In the genomic region with DNA sequence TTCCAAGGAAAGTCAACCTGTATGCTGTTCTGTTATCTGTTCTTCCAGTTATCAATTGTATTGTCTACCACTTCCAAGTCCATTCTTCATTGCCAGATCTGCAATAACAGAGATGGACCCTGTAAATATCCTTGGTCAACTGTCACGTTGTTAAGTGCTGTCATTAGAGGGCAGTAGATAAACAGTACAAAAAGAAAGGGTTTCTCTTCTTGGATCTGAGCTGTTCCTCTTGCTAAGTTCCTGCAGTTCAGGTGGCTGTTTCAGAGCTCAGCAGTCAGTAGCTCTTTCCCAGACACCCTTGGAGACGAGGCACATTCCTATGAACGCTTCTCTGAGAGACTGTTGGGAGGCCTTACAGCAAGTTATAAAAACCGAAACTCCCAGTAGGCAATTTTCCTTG, we compare ENCODE assay signal across 9 cellular contexts.
DNase-seq lines count a peak whose midpoint lies in the region; ATAC-seq, FAIRE-seq and TF ChIP-seq lines count a peak whose summit lies in the region.
"Had no signal": no experiment of that assay in that cellular context is flagged by ENCODE, and none has a peak within 500 bp of the region (broad histone marks: within the 10 kb centered on the region; RNA-seq: fewer than 3 reads in every experiment).

No MANE protein-coding gene starts in this region.

- CTCF ChIA-PET in GM12878 (lab: Yijun Ruan, JAX) = interaction anchor here (0.6 to 1.0 kb wide), 5 partner anchors 146 to 464 kb away, joined by 3 to 6 read pairs (median 4); no protein-coding TSS in a partner anchor

- no peak overlapping the region for H3K9ac ChIP-seq in GM12878 (ENCODE audit: control insufficient read depth, insufficient read depth, low read length)

- H2AFZ ChIP-seq in GM12878 (ENCODE audit: control insufficient read depth, low read depth, low read length) = no peak overlapping the region

- H3K27me3 ChIP-seq in GM12878 (replicated peaks in 1 of 2; ENCODE audit: control insufficient read depth in 2 of 2, insufficient read depth in 2 of 2, low read length in 1 of 2) (no peaks in the 10 kb centered on the region), lung (ENCODE audit: control insufficient read depth, insufficient read depth) (no peaks in the 10 kb centered on the region)

- H3K4me2 ChIP-seq in GM12878 (ENCODE audit: control insufficient read depth, insufficient read depth) = no peak overlapping the region

- H3K9me3 ChIP-seq in GM12878 (replicated peaks; ENCODE audit: control insufficient read depth, insufficient read depth, low read length) = no peaks in the 10 kb centered on the region
- peaks cover 0 to 5% of the 10 kb centered on the region in 2 donors for H3K9me3 ChIP-seq in lung (ENCODE audit: control insufficient read depth in 2 of 2, insufficient read depth in 1 of 2, low read length in 1 of 2)

- H3K79me2 ChIP-seq in GM12878 (ENCODE audit: control insufficient read depth, insufficient read depth, low read length) = no peaks in the 10 kb centered on the region

- H3K27ac ChIP-seq in GM12878 (ENCODE audit: control insufficient read depth, insufficient read depth) (no peak overlapping the region), lung (ENCODE audit: low read depth in 1 of 2, low read length in 1 of 2) (no peak overlapping the region)

- TF ChIP-seq POLR2A in GM12878 (IDR thresholded peaks at IDR 0.05; ENCODE audit: low read depth, low read length) = no peak

- no peaks in the 10 kb centered on the region for H3K9me3 Mint-ChIP-seq in activated T-cell treated with anti-CD3 and anti-CD28 coated beads, Interleukin-2, amount 50 U/mL, for 4 hours
- H3K9me3 Mint-ChIP-seq: nephron had no signal

- H3K36me3 Mint-ChIP-seq in activated T-cell treated with anti-CD3 and anti-CD28 coated beads, Interleukin-2, amount 50 U/mL, for 4 hours (ENCODE audit: insufficient read depth) = no peaks in the 10 kb centered on the region

- RAD21 ChIA-PET in GM12878 (lab: Charles Lee; ENCODE audit: unreplicated experiment) = interaction anchor here (0.5 to 1.3 kb wide), 2 partner anchors 29 to 146 kb away, joined by 3 to 5 read pairs; no protein-coding TSS in a partner anchor

- TF ChIP-seq EP300 in GM12878 (IDR thresholded peaks at IDR 0.05; ENCODE audit: borderline replicate concordance in 1 of 2, control insufficient read depth in 1 of 2, low read depth in 2 of 2, low read length in 2 of 2) = no peak

- SMC1A ChIA-PET in GM12878 (lab: Charles Lee; ENCODE audit: uncharacterized antibody, unreplicated experiment) = interaction anchor here (1.4 kb wide), 1 partner anchor 146 kb away, joined by 3 read pairs; no protein-coding TSS in a partner anchor

- BruUV-seq in GM12878 (replicated peaks; lab: Mats Ljungman, UMichigan) = no TSS peak

- TF ChIP-seq CTCF in GM12878 (IDR thresholded peaks at IDR 0.05 in 2 of 3, conservative IDR thresholded peaks at IDR 0.05 in 1 of 3; ENCODE audit: control insufficient read depth in 2 of 3, extremely low read depth in 1 of 3, insufficient read depth in 1 of 3, low read depth in 3 of 3, low read length in 3 of 3) = peak; percentile 19 to 50 (median 27); a peak in 3 of 6 replicates
- TF ChIP-seq CTCF in lung (IDR thresholded peaks at IDR 0.05; ENCODE audit: control extremely low read depth, extremely low read depth) = peak; percentile 6

- no peaks in the 10 kb centered on the region for H3K4me1 Mint-ChIP-seq in activated T-cell treated with anti-CD3 and anti-CD28 coated beads, Interleukin-2, amount 50 U/mL, for 4 hours (ENCODE audit: low read depth)
- H3K4me1 Mint-ChIP-seq: nephron had no signal

- in situ Hi-C loops in GM12878 (cut with MboI) = no loop called here

- H3K4me1 ChIP-seq in GM12878 (ENCODE audit: control insufficient read depth, insufficient read depth, low read length) (no peaks in the 10 kb centered on the region), lung (ENCODE audit: control insufficient read depth in 2 of 2, insufficient read depth in 2 of 2, low read length in 2 of 2) (no peaks in the 10 kb centered on the region)

- peak; percentile 66 for TF ChIP-seq RAD21 in GM12878 (IDR thresholded peaks at IDR 0.05; ENCODE audit: insufficient read depth, low read depth, low read length)

- no peak overlapping the region for H3K4me3 Mint-ChIP-seq in activated T-cell treated with anti-CD3 and anti-CD28 coated beads, Interleukin-2, amount 50 U/mL, for 4 hours
- H3K4me3 Mint-ChIP-seq: nephron had no signal

- no peak for FAIRE-seq in GM12878 (lab: Jason Lieb, UNC)

- WGBS in GM12878 (ENCODE audit: insufficient coverage, insufficient replicate concordance, low lambda C conversion rate, missing lambda C conversion rate) = 2% methylated on average over 4 of the region's 4 CpGs
- WGBS in lung, 2 donors = 36 to 45% methylated on average over 4 of the region's 4 CpGs

- intact Hi-C loops in GM12878 (cut with micrococcal nuclease; ENCODE audit: unreplicated experiment) = loop anchor here (2.0 to 5.0 kb wide), 2 partner anchors 146 to 167 kb away; no protein-coding TSS in a partner anchor

- POLR2A ChIA-PET in GM12878 (lab: Charles Lee) = no interaction called here

- peak; percentile 51 for DNase-seq in ELR (ENCODE audit: low read depth)
- DNase-seq in HS-5 (ENCODE audit: low read depth) = peak; percentile 30
- DNase-seq in GM12878 (ENCODE audit: low read depth, low spot score) = no peak
- no peak for DNase-seq in lung (ENCODE audit: low spot score)
- no peak for DNase-seq in NOMO-1 (lab: John Stamatoyannopoulos, UW; ENCODE audit: unreplicated experiment in 2 of 2)
- no peak for DNase-seq in cerebellar nuclear complex (lab: John Stamatoyannopoulos, UW)
- DNase-seq in NCI-H774 (lab: John Stamatoyannopoulos, UW) = no peak
- no peak for DNase-seq in activated T-cell treated with anti-CD3 and anti-CD28 coated beads, Interleukin-2, amount 50 U/mL, for 4 hours

- peak; percentile 78 for ATAC-seq in GM12878
- ATAC-seq in lung (ENCODE audit: insufficient read depth, low FRiP score) = no peak
- no peak for ATAC-seq in activated T-cell treated with anti-CD3 and anti-CD28 coated beads, Interleukin-2, amount 50 U/mL, for 4 hours

- no peak overlapping the region for H3K4me3 ChIP-seq in GM12878
- H3K4me3 ChIP-seq in lung = no peak overlapping the region

- H3K36me3 ChIP-seq in GM12878 (ENCODE audit: control insufficient read depth in 2 of 2, insufficient read depth in 2 of 2, low read length in 1 of 2) (no peaks in the 10 kb centered on the region), lung (ENCODE audit: control insufficient read depth in 2 of 2, insufficient read depth in 2 of 2, low read length in 2 of 2) (no peaks in the 10 kb centered on the region)

- no peaks in the 10 kb centered on the region for H3K27me3 Mint-ChIP-seq in activated T-cell treated with anti-CD3 and anti-CD28 coated beads, Interleukin-2, amount 50 U/mL, for 4 hours (ENCODE audit: low read depth)

- H4K20me1 ChIP-seq in GM12878 (ENCODE audit: control insufficient read depth, insufficient read depth) = no peaks in the 10 kb centered on the region

TF ChIP-seq in GM12878, 131 proteins besides CTCF, POLR2A, EP300 and RAD21:
- no peak for TF ChIP-seq CHD4 (IDR thresholded peaks at IDR 0.05)
- TF ChIP-seq IKZF1 (conservative IDR thresholded peaks at IDR 0.05) = no peak
- TF ChIP-seq, protein P1, sequence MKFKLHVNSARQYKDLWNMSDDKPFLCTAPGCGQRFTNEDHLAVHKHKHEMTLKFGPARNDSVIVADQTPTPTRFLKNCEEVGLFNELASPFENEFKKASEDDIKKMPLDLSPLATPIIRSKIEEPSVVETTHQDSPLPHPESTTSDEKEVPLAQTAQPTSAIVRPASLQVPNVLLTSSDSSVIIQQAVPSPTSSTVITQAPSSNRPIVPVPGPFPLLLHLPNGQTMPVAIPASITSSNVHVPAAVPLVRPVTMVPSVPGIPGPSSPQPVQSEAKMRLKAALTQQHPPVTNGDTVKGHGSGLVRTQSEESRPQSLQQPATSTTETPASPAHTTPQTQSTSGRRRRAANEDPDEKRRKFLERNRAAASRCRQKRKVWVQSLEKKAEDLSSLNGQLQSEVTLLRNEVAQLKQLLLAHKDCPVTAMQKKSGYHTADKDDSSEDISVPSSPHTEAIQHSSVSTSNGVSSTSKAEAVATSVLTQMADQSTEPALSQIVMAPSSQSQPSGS (IDR thresholded peaks at IDR 0.05; ENCODE audit: low read length) = no peak
- TF ChIP-seq ZNF24 (IDR thresholded peaks at IDR 0.05) = no peak
- TF ChIP-seq PAX5 (IDR thresholded peaks at IDR 0.05; ENCODE audit: borderline replicate concordance, low read depth, low read length) = no peak
- no peak for TF ChIP-seq CBX5 (IDR thresholded peaks at IDR 0.05; ENCODE audit: low read depth)
- TF ChIP-seq SMC3 (IDR thresholded peaks at IDR 0.05; ENCODE audit: borderline replicate concordance, low read length) = peak; percentile 37; the same call in 1 of the 2 replicates

Comparison
In these comparisons a context has a peak if more than half of its experiments do, and no peak if none do; other contexts are left out.
1. DNase-seq: peak in ELR (single experiment) and HS-5 (single experiment); none in GM12878 (single experiment), lung (single experiment), NOMO-1 (0 of 2), cerebellar nuclear complex (0 of 2), NCI-H774 (single experiment) and activated T-cell treated with anti-CD3 and anti-CD28 coated beads, Interleukin-2, amount 50 U/mL, for 4 hours (single experiment).